ENCODE assay signal across 24 cellular contexts in the genomic region with DNA sequence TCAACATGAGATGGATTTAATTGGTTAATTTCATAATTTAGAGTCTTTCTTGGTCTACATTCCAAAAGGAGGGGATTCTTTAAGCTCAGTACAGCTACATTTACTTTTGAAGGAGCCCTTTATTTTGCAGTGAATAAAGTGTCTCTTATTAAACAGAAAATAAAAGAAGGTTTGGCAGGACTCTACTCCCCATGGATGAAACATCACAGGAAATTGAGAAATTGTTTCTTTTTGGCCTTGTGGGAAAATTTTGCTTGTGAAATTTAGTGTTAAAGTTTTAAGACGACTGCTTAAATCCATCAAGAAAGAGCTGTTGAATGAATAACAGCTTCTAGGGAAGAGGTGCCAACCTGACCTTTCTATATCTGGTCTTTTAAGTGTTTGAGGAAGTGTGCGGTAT.
DNase-seq lines count a peak whose midpoint lies in the region; TF ChIP-seq lines count a peak whose summit lies in the region.
"Had no signal": no experiment of that assay in that cellular context is flagged by ENCODE, and none has a peak within 500 bp of the region (broad histone marks: within the 10 kb centered on the region; RNA-seq: fewer than 3 reads in every experiment).

No MANE protein-coding gene starts in this region.

- H3K4ac ChIP-seq in mesenchymal stem cell (ENCODE audit: low read depth in 1 of 2, low read length in 2 of 2), result no peak overlapping the region

- H2AFZ ChIP-seq in mesenchymal stem cell (ENCODE audit: low read depth, low read length), result no peak overlapping the region

- TF ChIP-seq CTCF in tibial artery (IDR thresholded peaks at IDR 0.05), result no peak
- TF ChIP-seq CTCF in esophagus squamous epithelium (IDR thresholded peaks at IDR 0.05), result no peak

- H3K27me3 ChIP-seq in adipocyte (replicated peaks; ENCODE audit: control insufficient read depth, insufficient read depth, low read length) (no peaks in the 10 kb centered on the region), mesenchymal stem cell (ENCODE audit: control insufficient read depth in 1 of 2, insufficient read depth in 1 of 2, low read length in 2 of 2) (no peaks in the 10 kb centered on the region), tibial artery (no peaks in the 10 kb centered on the region), esophagus squamous epithelium (peaks cover 0 to 5% (median 0%) of the 10 kb centered on the region in 4 donors)
- H3K27me3 ChIP-seq: foreskin keratinocyte had no signal

- H3K4me2 ChIP-seq in mesenchymal stem cell (ENCODE audit: low read length, poor library complexity, severe bottlenecking), result no peak overlapping the region

- H3K18ac ChIP-seq in mesenchymal stem cell (ENCODE audit: low read depth in 1 of 2, low read length in 2 of 2), result no peak overlapping the region

- H2BK5ac ChIP-seq in mesenchymal stem cell (ENCODE audit: low read depth, low read length, poor library complexity, severe bottlenecking), result no peak overlapping the region

- H4K8ac ChIP-seq in mesenchymal stem cell (ENCODE audit: low read length), result no peak overlapping the region

- WGBS in mesenchymal stem cell, result 70% methylated on average over 1 of the region's 2 CpGs
- WGBS in esophagus squamous epithelium, 2 donors, result 47 to 52% methylated on average over 2 of the region's 2 CpGs

- no peak overlapping the region for H3K27ac ChIP-seq in mesenchymal stem cell (ENCODE audit: low read length, poor library complexity, severe bottlenecking)
- peak overlapping the region; percentile 54 to 67 for H3K27ac ChIP-seq in tibial artery
- peak overlapping the region in 2 of 4 donors; percentile 13 to 20 for H3K27ac ChIP-seq in esophagus squamous epithelium
- H3K27ac ChIP-seq: foreskin keratinocyte, lower lobe of right lung had no signal

- H2BK12ac ChIP-seq in mesenchymal stem cell (ENCODE audit: low read length in 2 of 2), result no peak overlapping the region

- no peak overlapping the region for H2BK120ac ChIP-seq in mesenchymal stem cell (ENCODE audit: low read depth, low read length)

- H2BK15ac ChIP-seq in mesenchymal stem cell (ENCODE audit: low read depth, poor library complexity, severe bottlenecking), result no peak overlapping the region

- no peak overlapping the region for H2AK5ac ChIP-seq in mesenchymal stem cell (ENCODE audit: low read length, severe bottlenecking)

- H3K9me3 ChIP-seq in adipocyte (ENCODE audit: control insufficient read depth, low read length) (no peaks in the 10 kb centered on the region), mesenchymal stem cell (ENCODE audit: control insufficient read depth, low read length) (no peaks in the 10 kb centered on the region), tibial artery (no peaks in the 10 kb centered on the region), esophagus squamous epithelium (no peaks in the 10 kb centered on the region)
- H3K9me3 ChIP-seq: lower lobe of right lung, SK-N-SH had no signal

- peaks cover 61% of the 10 kb centered on the region for H3K4me1 ChIP-seq in adipocyte (ENCODE audit: control insufficient read depth, insufficient read depth, low read length)
- H3K4me1 ChIP-seq in mesenchymal stem cell (ENCODE audit: control insufficient read depth, insufficient read depth, low read depth, low read length), result peaks cover under 1% of the 10 kb centered on the region
- peaks cover 0 to 78% (median 44%) of the 10 kb centered on the region in 4 donors for H3K4me1 ChIP-seq in tibial artery
- peaks cover 1 to 20% (median 16%) of the 10 kb centered on the region in 3 donors for H3K4me1 ChIP-seq in esophagus squamous epithelium

- intact Hi-C loops in tibial artery (cut with DNase I; ENCODE audit: low total_unique reads), result no loop called here
- intact Hi-C loops in esophagus squamous epithelium (cut with DNase I), result no loop called here

- no peak overlapping the region for H4K91ac ChIP-seq in mesenchymal stem cell (ENCODE audit: low read length)

- H3K23ac ChIP-seq in mesenchymal stem cell (ENCODE audit: low read length in 2 of 2), result no peak overlapping the region

- no peaks in the 10 kb centered on the region for H3K36me3 ChIP-seq in adipocyte (ENCODE audit: control insufficient read depth, insufficient read depth, low read length, severe bottlenecking)
- no peaks in the 10 kb centered on the region for H3K36me3 ChIP-seq in mesenchymal stem cell (ENCODE audit: control insufficient read depth in 1 of 2, insufficient read depth in 2 of 2, low read depth in 1 of 2, low read length in 2 of 2)
- no peaks in the 10 kb centered on the region for H3K36me3 ChIP-seq in tibial artery
- no peaks in the 10 kb centered on the region for H3K36me3 ChIP-seq in esophagus squamous epithelium
- H3K36me3 ChIP-seq: lower lobe of right lung had no signal

- TF ChIP-seq POLR2A in esophagus squamous epithelium (IDR thresholded peaks at IDR 0.05), result no peak

- H3K79me1 ChIP-seq in mesenchymal stem cell (replicated peaks; ENCODE audit: low read length, poor library complexity, severe bottlenecking), result no peaks in the 10 kb centered on the region

- DNase-seq in adipocyte (ENCODE audit: low read depth) (no peak), fibroblast of gingiva (ENCODE audit: low read depth) (peak; percentile 37), mesenchymal stem cell (no peak), tibial artery (no peak), esophagus squamous epithelium (lab: John Stamatoyannopoulos, UW) (no peak), ecto neural progenitor cell (ENCODE audit: low spot score) (no peak), DMS53 treated with DMSO at 0.1 percent for 48 hours (lab: John Stamatoyannopoulos, UW; ENCODE audit: unreplicated experiment) (no peak)
- DNase-seq: activated CD4-positive, alpha-beta T cell treated with anti-CD3 and anti-CD28 coated beads, Interleukin-2, amount 50 U/mL, for 4 hours; activated naive CD8-positive, alpha-beta T cell treated with anti-CD3 and anti-CD28 coated beads, Interleukin-2, amount 10 ng/mL, durations not matched to agents 7 days and 5 days; CD4-positive, alpha-beta memory T cell; cortex of kidney; DMS153; foreskin keratinocyte; GDM1; HFFc6; hypothalamus; KBM-7; lower lobe of right lung; NCI-H187; NCI-H69; RPMI8226; SK-N-SH; stimulated activated CD4-positive, alpha-beta T cell treated with anti-CD3 and anti-CD28 coated beads, Interleukin-2, amount 100 ng/mL, for 48 hours; stimulated activated naive CD8-positive, alpha-beta T cell treated with anti-CD3 and anti-CD28 coated beads, Interleukin-15, Interleukin-2, amounts not matched to agents 100 U/mL and 50 U/mL, for 24 hours had no signal

- H3K4me3 ChIP-seq in adipocyte (ENCODE audit: low read length), result peak overlapping the region; percentile 65
- peak overlapping the region in 1 of 2 experiments; percentile 17 for H3K4me3 ChIP-seq in mesenchymal stem cell (ENCODE audit: insufficient read depth in 1 of 2, low read depth in 1 of 2, low read length in 2 of 2)
- H3K4me3 ChIP-seq in tibial artery, result no peak overlapping the region
- H3K4me3 ChIP-seq in esophagus squamous epithelium, result no peak overlapping the region
- H3K4me3 ChIP-seq: lower lobe of right lung had no signal

- H3K9ac ChIP-seq in adipocyte (ENCODE audit: low read length), result peak overlapping the region; percentile 73
- H3K9ac ChIP-seq in mesenchymal stem cell (ENCODE audit: low read length), result peak overlapping the region; percentile 40
- H3K9ac ChIP-seq: SK-N-SH had no signal

- no peak overlapping the region for H3K14ac ChIP-seq in mesenchymal stem cell (ENCODE audit: low read length in 2 of 2)
